Comparison of ENCODE assay signal across 20 cellular contexts in genomic region chr3:120659834-120660233, GRCh38. TPM values are rescaled to one million over a fixed set of nuclear protein-coding genes. Genes with fewer than 3 reads are reported as not detected.
DNase-seq lines count a peak whose midpoint lies in the region; ATAC-seq, FAIRE-seq and TF ChIP-seq lines count a peak whose summit lies in the region.
"Had no signal": no experiment of that assay in that cellular context is flagged by ENCODE, and none has a peak within 500 bp of the region (broad histone marks: within the 10 kb centered on the region; RNA-seq: fewer than 3 reads in every experiment).

No MANE protein-coding gene starts in this region.

- no peak overlapping the region for H2AFZ ChIP-seq in K562 (ENCODE audit: low read depth, low read length)

- in situ Hi-C loops in K562 (cut with MboI) = no loop called here

- H3K9me1 ChIP-seq in K562 (ENCODE audit: control insufficient read depth, insufficient read depth, low read length) = no peaks in the 10 kb centered on the region

- no TSS peak for BruUV-seq in K562 (replicated peaks; lab: Mats Ljungman, UMichigan)

- FAIRE-seq in K562 (lab: Jason Lieb, UNC) = no peak
- FAIRE-seq: A204.1, D721Med, G401.6, GM12891, GM19239 had no signal

- no peak for TF ChIP-seq POLR2A in K562 (conservative IDR thresholded peaks at IDR 0.05)

- no peak overlapping the region for H3K4me2 ChIP-seq in K562 (ENCODE audit: insufficient read depth, low read length)
- H3K4me2 ChIP-seq: BLaER1 had no signal

- intact Hi-C loops in K562 (cut with micrococcal nuclease) = no loop called here

- no peak overlapping the region for H3K9ac ChIP-seq in K562 (ENCODE audit: insufficient read depth in 1 of 2, low read depth in 2 of 2, low read length in 2 of 2)
- H3K9ac ChIP-seq: BLaER1 had no signal

- H3K27ac ChIP-seq in 22Rv1 = peak overlapping the region; percentile 88; the same call in 1 of the 2 replicates
- H3K27ac ChIP-seq in HEK293 (ENCODE audit: extremely low read depth, low read depth, low read length) = no peak overlapping the region
- H3K27ac ChIP-seq in K562 (ENCODE audit: extremely low read depth, low read depth, low read length) = no peak overlapping the region
- H3K27ac ChIP-seq: BLaER1 had no signal

- 7% methylated on average over 2 of the region's 2 CpGs for WGBS in K562 (ENCODE audit: insufficient coverage, low coverage, missing lambda C conversion rate)

- CTCF ChIA-PET in HEK293 (lab: Yijun Ruan, JAX) (no interaction called here), K562 (lab: Yijun Ruan, JAX; ENCODE audit: low intra/inter-chr PET ratio) (no interaction called here)

- H3K4me3 ChIP-seq in HEK293 (ENCODE audit: low read depth, low read length) = no peak overlapping the region
- no peak overlapping the region for H3K4me3 ChIP-seq in K562
- H3K4me3 ChIP-seq: BLaER1 had no signal

- no peak for DNase-seq in K562 (ENCODE audit: extremely low read depth in 1 of 4, low spot score in 3 of 4)
- DNase-seq: 8988T; ACHN; BE2C; C1 segment of cervical spinal cord; Caco-2; Calu3; CD4-positive, alpha-beta T cell; CD8-positive, alpha-beta T cell; DMS79 treated with DMSO at 0.1 percent for 48 hours had no signal

- TF ChIP-seq RAD21 in K562 (CRISPR knock-in tag; conservative IDR thresholded peaks at IDR 0.05 in 1 of 2, IDR thresholded peaks at IDR 0.05 in 1 of 2) = no peak

- no peaks in the 10 kb centered on the region for H3K79me2 ChIP-seq in K562 (ENCODE audit: control insufficient read depth, insufficient read depth, low read length)

- no peak for ATAC-seq in K562
- no peak for ATAC-seq in HG03521 (IDR thresholded peaks at IDR 0.05; ENCODE audit: unreplicated experiment)
- no peak for ATAC-seq in GM21737 (IDR thresholded peaks at IDR 0.05; ENCODE audit: unreplicated experiment)
- ATAC-seq: CD8-positive, alpha-beta T cell had no signal

- no peaks in the 10 kb centered on the region for H4K20me1 ChIP-seq in K562 (replicated peaks; ENCODE audit: control insufficient read depth, insufficient read depth, low read length)
- H4K20me1 ChIP-seq: BLaER1 had no signal

- no peaks in the 10 kb centered on the region for H3K27me3 ChIP-seq in K562 (ENCODE audit: control insufficient read depth in 2 of 2, insufficient read depth in 2 of 2, low read length in 2 of 2)
- H3K27me3 ChIP-seq: BE2C, BLaER1 had no signal

- H3K9me3 ChIP-seq in HEK293 (ENCODE audit: control insufficient read depth, insufficient read depth, low read depth, low read length) = no peaks in the 10 kb centered on the region
- H3K9me3 ChIP-seq in K562 (replicated peaks; ENCODE audit: control insufficient read depth, insufficient read depth, low read depth, low read length) = no peaks in the 10 kb centered on the region
- H3K9me3 ChIP-seq: BE2C, Caco-2 had no signal

- TF ChIP-seq EP300 in K562 (IDR thresholded peaks at IDR 0.05; ENCODE audit: low read length) = no peak

- H3K4me1 ChIP-seq in HEK293 (ENCODE audit: control insufficient read depth, insufficient read depth, low read length) = no peaks in the 10 kb centered on the region
- H3K4me1 ChIP-seq in K562 (replicated peaks in 1 of 2; ENCODE audit: control insufficient read depth in 2 of 2, insufficient read depth in 2 of 2, low read length in 2 of 2) = no peaks in the 10 kb centered on the region
- H3K4me1 ChIP-seq: BE2C, BLaER1, Caco-2 had no signal

- H3K36me3 ChIP-seq in HEK293 (ENCODE audit: control insufficient read depth in 2 of 2, insufficient read depth in 1 of 2, low read length in 2 of 2) (no peaks in the 10 kb centered on the region), K562 (ENCODE audit: control insufficient read depth, insufficient read depth, low read length) (no peaks in the 10 kb centered on the region)
- H3K36me3 ChIP-seq: BE2C, BLaER1 had no signal

- TF ChIP-seq CTCF in 22Rv1 (IDR thresholded peaks at IDR 0.05) (no peak), HEK293 (tag by site-specific recombination; IDR thresholded peaks at IDR 0.05) (no peak), K562 (IDR thresholded peaks at IDR 0.05 in 2 of 3, conservative IDR thresholded peaks at IDR 0.05 in 1 of 3; ENCODE audit: insufficient read depth in 2 of 3, low read depth in 1 of 3, low read length in 3 of 3) (no peak)

- POLR2A ChIA-PET in HEK293 (lab: Yijun Ruan, JAX) (no interaction called here), K562 (lab: Yijun Ruan, JAX) (no interaction called here)

TF ChIP-seq in HEK293, 187 proteins besides CTCF, POLR2A, EP300 and RAD21 (continues in another document):
- peak; percentile 55; the same call in 1 of the 2 replicates for TF ChIP-seq PRDM10 (tag by site-specific recombination; IDR thresholded peaks at IDR 0.05)
- TF ChIP-seq KLF10 (tag by site-specific recombination; IDR thresholded peaks at IDR 0.05) = no peak
- TF ChIP-seq HOXD13 (CRISPR knock-in tag; IDR thresholded peaks at IDR 0.05; ENCODE audit: borderline replicate concordance) = no peak

TF ChIP-seq in K562, 482 proteins besides CTCF, POLR2A, EP300 and RAD21:
- no peak for TF ChIP-seq KAT2B (IDR thresholded peaks at IDR 0.05; ENCODE audit: low read depth, low read length)
- peak; percentile 95 for TF ChIP-seq PRDM10 (IDR thresholded peaks at IDR 0.05; ENCODE audit: partially characterized antibody)

RNA-seq across cellular contexts. Expression of gene HGD, which starts 22.2 kb away (rescaled TPM):
- total RNA-seq in K562 (2011; cell fraction: chromatin; rRNA removed; ENCODE audit: low replicate concordance) = not detected in 2 replicates
- not detected in 2 replicates for total RNA-seq in K562 (2011; cell fraction: nucleolus; rRNA removed)
- total RNA-seq in K562 (2011; cell fraction: nucleoplasm; rRNA removed) = not detected in 2 replicates
- total RNA-seq in K562 (2014; rRNA removed) (not detected in 2 replicates), K562 (2014; rRNA removed; fragmentation: Illumina TruSeq; extraction: Trizol) (0.25 TPM in 1 of 2 replicates, not detected in the other), K562 (2015; rRNA removed; fragmentation: Illumina TruSeq; extraction: Trizol) (not detected in 2 replicates), K562 (2021) (0.51 TPM in 1 of 2 replicates, not detected in the other)
- polyA plus RNA-seq in K562 (2011; rRNA removed) (0.17 and 0.30 TPM in 2 replicates), K562 (2014; fragmentation: Illumina TruSeq; extraction: Trizol) (0.09 TPM in 1 of 2 replicates, not detected in the other), K562 (2014; fragmentation: Nextera tagmentation; extraction: Ambion mirVana) (under 1 TPM; 0.08 to 0.21 TPM), K562 (2014; rRNA removed) (0.09 TPM in 1 of 2 replicates, not detected in the other)
- polyA plus RNA-seq in K562 (2011; cell fraction: cytosol; rRNA removed) = 0.09 and 0.87 TPM in 2 replicates
- polyA plus RNA-seq in K562 (2011; cell fraction: nucleus; rRNA removed) = 0.37 and 0.38 TPM in 2 replicates
- polyA plus RNA-seq in K562 (2012) = 0.22 and 0.42 TPM in 2 replicates
- polyA minus RNA-seq in K562 (2011; rRNA and poly(A)+ RNA removed) = 0.24 and 0.53 TPM in 2 replicates
- polyA minus RNA-seq in K562 (2011; cell fraction: cytosol; rRNA and poly(A)+ RNA removed) = not detected in 2 replicates
- polyA minus RNA-seq in K562 (2011; cell fraction: nucleus; rRNA and poly(A)+ RNA removed) = 0.40 TPM in 1 of 2 replicates, not detected in the other
